Comparison of ENCODE assay signal across 8 cellular contexts in the genomic region with DNA sequence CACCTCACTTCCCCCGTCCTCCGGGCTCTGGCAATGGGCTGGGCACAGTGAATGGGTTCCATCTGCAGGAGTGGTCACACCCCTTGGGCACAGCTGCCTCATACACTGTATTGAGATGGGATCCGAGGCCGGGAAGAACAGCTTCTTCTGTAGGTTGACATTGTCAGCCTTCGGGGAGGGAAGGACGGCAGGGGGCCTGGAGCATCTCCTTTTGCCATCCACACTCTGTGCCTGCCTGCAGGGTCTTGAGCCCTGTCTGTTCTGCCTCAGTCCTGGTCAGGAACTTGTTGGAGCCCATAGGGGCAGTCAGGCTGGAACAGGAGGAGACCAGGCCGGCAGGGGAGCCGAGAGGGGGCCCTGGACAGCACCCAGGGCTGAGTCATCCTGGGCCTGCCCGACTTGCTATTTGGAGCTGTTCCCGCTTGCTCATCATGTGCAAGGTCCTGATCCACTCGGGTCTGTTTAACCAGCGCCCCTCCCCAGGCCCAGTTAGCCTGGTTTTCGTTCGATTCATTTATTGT.
DNase-seq lines count a peak whose midpoint lies in the region; ATAC-seq and TF ChIP-seq lines count a peak whose summit lies in the region.

No MANE protein-coding gene starts in this region.

- H3K4me3 ChIP-seq in HEK293 (ENCODE audit: low read depth, low read length) (no peak overlapping the region), adrenal gland (no peak overlapping the region), right atrium auricular region (no peak overlapping the region), stomach smooth muscle (ENCODE audit: low read length in 2 of 2) (peak overlapping the region in 1 of 2 donors; percentile 35)

- CTCF ChIA-PET in HEK293 (lab: Yijun Ruan, JAX), result interaction anchor here (0.7 to 2.5 kb wide), 6 partner anchors 15 to 96 kb away, joined by 3 to 13 read pairs (median 7); no protein-coding TSS in a partner anchor

- TF ChIP-seq CTCF in HEK293 (tag by site-specific recombination; IDR thresholded peaks at IDR 0.05), result no peak
- TF ChIP-seq CTCF in adrenal gland (IDR thresholded peaks at IDR 0.05), result no peak
- no peak for TF ChIP-seq CTCF in right atrium auricular region (IDR thresholded peaks at IDR 0.05)

- peak in 1 of 2 donors; percentile 15 for TF ChIP-seq POLR2A in adrenal gland (IDR thresholded peaks at IDR 0.05)

- no peak for ATAC-seq in HG02642 (IDR thresholded peaks at IDR 0.05; ENCODE audit: poor library complexity, unreplicated experiment)

- H3K36me3 ChIP-seq in HEK293 (ENCODE audit: control insufficient read depth in 2 of 2, insufficient read depth in 1 of 2, low read length in 2 of 2), result peaks cover 0 to 3% of the 10 kb centered on the region in 2 experiments; a peak in 1 of 3 replicates
- no peaks in the 10 kb centered on the region for H3K36me3 ChIP-seq in adrenal gland (replicated peaks in 1 of 2)
- no peaks in the 10 kb centered on the region for H3K36me3 ChIP-seq in right atrium auricular region
- H3K36me3 ChIP-seq in stomach smooth muscle (ENCODE audit: control insufficient read depth in 2 of 2, insufficient read depth in 2 of 2, low read length in 2 of 2), result no peaks in the 10 kb centered on the region

- POLR2A ChIA-PET in HEK293 (lab: Yijun Ruan, JAX), result interaction anchor here (1.0 to 1.4 kb wide), 2 partner anchors 23 to 531 kb away, joined by 3 to 6 read pairs; a partner anchor contains a TSS

- H3K27me3 ChIP-seq in adrenal gland, result no peaks in the 10 kb centered on the region
- no peaks in the 10 kb centered on the region for H3K27me3 ChIP-seq in right atrium auricular region
- no peaks in the 10 kb centered on the region for H3K27me3 ChIP-seq in stomach smooth muscle (ENCODE audit: control insufficient read depth in 1 of 2, insufficient read depth in 2 of 2, low read length in 2 of 2)

- H3K4me1 ChIP-seq in HEK293 (ENCODE audit: control insufficient read depth, insufficient read depth, low read length), result 0 out of 2 replicates have a peak, but pooled peaks cover 2% of the 10 kb centered on the region
- H3K4me1 ChIP-seq in adrenal gland (replicated peaks in 1 of 2), result peaks cover 78 to 94% of the 10 kb centered on the region in 2 donors
- peaks cover 0 to 88% of the 10 kb centered on the region in 2 donors for H3K4me1 ChIP-seq in right atrium auricular region
- peaks cover 88% of the 10 kb centered on the region for H3K4me1 ChIP-seq in stomach smooth muscle (ENCODE audit: control insufficient read depth, insufficient read depth, low read length)

- H3K27ac ChIP-seq in HEK293 (ENCODE audit: extremely low read depth, low read depth, low read length) (no peak overlapping the region), adrenal gland (peak overlapping the region; percentile 59 to 98 (median 94)), right atrium auricular region (peak overlapping the region; percentile 77 to 90), stomach smooth muscle (ENCODE audit: low read length) (peak overlapping the region; percentile 100)

- 11 to 24% (median 14%) methylated on average over 4 to 14 of the region's 14 CpGs for WGBS in adrenal gland, 4 donors

- peak overlapping the region; percentile 76 to 83 for H3K9ac ChIP-seq in stomach smooth muscle (ENCODE audit: low read length in 2 of 2)

- DNase-seq in adrenal gland (peak; percentile 82 to 93 (median 91)), right atrium auricular region (ENCODE audit: low spot score) (peak; percentile 80), middle frontal gyrus (ENCODE audit: extremely low spot score, low spot score) (no peak), DMS153 (lab: John Stamatoyannopoulos, UW) (no peak)
- no peak for DNase-seq in activated naive CD4-positive, alpha-beta T cell treated with anti-CD3 and anti-CD28 coated beads, Interleukin-2, amount 50 U/mL, for 16 hours

- H3K9me3 ChIP-seq in HEK293 (ENCODE audit: control insufficient read depth, insufficient read depth, low read depth, low read length), result no peaks in the 10 kb centered on the region
- no peaks in the 10 kb centered on the region for H3K9me3 ChIP-seq in adrenal gland (replicated peaks in 1 of 3)
- no peaks in the 10 kb centered on the region for H3K9me3 ChIP-seq in right atrium auricular region
- H3K9me3 ChIP-seq in stomach smooth muscle (ENCODE audit: control insufficient read depth in 2 of 2, low read length in 2 of 2), result no peaks in the 10 kb centered on the region

- intact Hi-C loops in adrenal gland (cut with DNase I), result loop anchor here (5.0 kb wide), 4 partner anchors 35 to 100 kb away; no protein-coding TSS in a partner anchor

TF ChIP-seq in HEK293, 187 proteins besides CTCF, POLR2A, EP300 and RAD21:
- TF ChIP-seq SCRT2 (tag by site-specific recombination; IDR thresholded peaks at IDR 0.05) (no peak), GLIS2 (tag by site-specific recombination; IDR thresholded peaks at IDR 0.05) (peak; percentile 54), ZNF600 (tag by site-specific recombination; IDR thresholded peaks at IDR 0.05) (peak; percentile 65; the same call in 1 of the 2 replicates), GLIS1 (tag by site-specific recombination; IDR thresholded peaks at IDR 0.05) (peak; percentile 46; the same call in 1 of the 2 replicates), ZNF549 (tag by site-specific recombination; IDR thresholded peaks at IDR 0.05) (no peak), GFI1B (tag by site-specific recombination; IDR thresholded peaks at IDR 0.05) (no peak)
- TF ChIP-seq, protein P1, sequence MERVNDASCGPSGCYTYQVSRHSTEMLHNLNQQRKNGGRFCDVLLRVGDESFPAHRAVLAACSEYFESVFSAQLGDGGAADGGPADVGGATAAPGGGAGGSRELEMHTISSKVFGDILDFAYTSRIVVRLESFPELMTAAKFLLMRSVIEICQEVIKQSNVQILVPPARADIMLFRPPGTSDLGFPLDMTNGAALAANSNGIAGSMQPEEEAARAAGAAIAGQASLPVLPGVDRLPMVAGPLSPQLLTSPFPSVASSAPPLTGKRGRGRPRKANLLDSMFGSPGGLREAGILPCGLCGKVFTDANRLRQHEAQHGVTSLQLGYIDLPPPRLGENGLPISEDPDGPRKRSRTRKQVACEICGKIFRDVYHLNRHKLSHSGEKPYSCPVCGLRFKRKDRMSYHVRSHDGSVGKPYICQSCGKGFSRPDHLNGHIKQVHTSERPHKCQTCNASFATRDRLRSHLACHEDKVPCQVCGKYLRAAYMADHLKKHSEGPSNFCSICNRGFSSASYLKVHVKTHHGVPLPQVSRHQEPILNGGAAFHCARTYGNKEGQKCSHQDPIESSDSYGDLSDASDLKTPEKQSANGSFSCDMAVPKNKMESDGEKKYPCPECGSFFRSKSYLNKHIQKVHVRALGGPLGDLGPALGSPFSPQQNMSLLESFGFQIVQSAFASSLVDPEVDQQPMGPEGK (tag by site-specific recombination; IDR thresholded peaks at IDR 0.05), result peak; percentile 40
- TF ChIP-seq, protein P2, sequence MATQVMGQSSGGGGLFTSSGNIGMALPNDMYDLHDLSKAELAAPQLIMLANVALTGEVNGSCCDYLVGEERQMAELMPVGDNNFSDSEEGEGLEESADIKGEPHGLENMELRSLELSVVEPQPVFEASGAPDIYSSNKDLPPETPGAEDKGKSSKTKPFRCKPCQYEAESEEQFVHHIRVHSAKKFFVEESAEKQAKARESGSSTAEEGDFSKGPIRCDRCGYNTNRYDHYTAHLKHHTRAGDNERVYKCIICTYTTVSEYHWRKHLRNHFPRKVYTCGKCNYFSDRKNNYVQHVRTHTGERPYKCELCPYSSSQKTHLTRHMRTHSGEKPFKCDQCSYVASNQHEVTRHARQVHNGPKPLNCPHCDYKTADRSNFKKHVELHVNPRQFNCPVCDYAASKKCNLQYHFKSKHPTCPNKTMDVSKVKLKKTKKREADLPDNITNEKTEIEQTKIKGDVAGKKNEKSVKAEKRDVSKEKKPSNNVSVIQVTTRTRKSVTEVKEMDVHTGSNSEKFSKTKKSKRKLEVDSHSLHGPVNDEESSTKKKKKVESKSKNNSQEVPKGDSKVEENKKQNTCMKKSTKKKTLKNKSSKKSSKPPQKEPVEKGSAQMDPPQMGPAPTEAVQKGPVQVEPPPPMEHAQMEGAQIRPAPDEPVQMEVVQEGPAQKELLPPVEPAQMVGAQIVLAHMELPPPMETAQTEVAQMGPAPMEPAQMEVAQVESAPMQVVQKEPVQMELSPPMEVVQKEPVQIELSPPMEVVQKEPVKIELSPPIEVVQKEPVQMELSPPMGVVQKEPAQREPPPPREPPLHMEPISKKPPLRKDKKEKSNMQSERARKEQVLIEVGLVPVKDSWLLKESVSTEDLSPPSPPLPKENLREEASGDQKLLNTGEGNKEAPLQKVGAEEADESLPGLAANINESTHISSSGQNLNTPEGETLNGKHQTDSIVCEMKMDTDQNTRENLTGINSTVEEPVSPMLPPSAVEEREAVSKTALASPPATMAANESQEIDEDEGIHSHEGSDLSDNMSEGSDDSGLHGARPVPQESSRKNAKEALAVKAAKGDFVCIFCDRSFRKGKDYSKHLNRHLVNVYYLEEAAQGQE (tag by site-specific recombination; IDR thresholded peaks at IDR 0.05), result peak; percentile 85
- TF ChIP-seq, protein P3, sequence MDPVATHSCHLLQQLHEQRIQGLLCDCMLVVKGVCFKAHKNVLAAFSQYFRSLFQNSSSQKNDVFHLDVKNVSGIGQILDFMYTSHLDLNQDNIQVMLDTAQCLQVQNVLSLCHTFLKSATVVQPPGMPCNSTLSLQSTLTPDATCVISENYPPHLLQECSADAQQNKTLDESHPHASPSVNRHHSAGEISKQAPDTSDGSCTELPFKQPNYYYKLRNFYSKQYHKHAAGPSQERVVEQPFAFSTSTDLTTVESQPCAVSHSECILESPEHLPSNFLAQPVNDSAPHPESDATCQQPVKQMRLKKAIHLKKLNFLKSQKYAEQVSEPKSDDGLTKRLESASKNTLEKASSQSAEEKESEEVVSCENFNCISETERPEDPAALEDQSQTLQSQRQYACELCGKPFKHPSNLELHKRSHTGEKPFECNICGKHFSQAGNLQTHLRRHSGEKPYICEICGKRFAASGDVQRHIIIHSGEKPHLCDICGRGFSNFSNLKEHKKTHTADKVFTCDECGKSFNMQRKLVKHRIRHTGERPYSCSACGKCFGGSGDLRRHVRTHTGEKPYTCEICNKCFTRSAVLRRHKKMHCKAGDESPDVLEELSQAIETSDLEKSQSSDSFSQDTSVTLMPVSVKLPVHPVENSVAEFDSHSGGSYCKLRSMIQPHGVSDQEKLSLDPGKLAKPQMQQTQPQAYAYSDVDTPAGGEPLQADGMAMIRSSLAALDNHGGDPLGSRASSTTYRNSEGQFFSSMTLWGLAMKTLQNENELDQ (tag by site-specific recombination; IDR thresholded peaks at IDR 0.05; ENCODE audit: low read depth), result no peak

Comparison
In these comparisons a context has a peak if more than half of its experiments do, and no peak if none do; other contexts are left out.
1. DNase-seq: peak in adrenal gland (7 of 7) and right atrium auricular region (single experiment); none in activated naive CD4-positive, alpha-beta T cell treated with anti-CD3 and anti-CD28 coated beads, Interleukin-2, amount 50 U/mL, for 16 hours (single experiment), middle frontal gyrus (single experiment) and DMS153 (single experiment).